Comparison of ENCODE assay signal across 1 cellular context in the genomic region with DNA sequence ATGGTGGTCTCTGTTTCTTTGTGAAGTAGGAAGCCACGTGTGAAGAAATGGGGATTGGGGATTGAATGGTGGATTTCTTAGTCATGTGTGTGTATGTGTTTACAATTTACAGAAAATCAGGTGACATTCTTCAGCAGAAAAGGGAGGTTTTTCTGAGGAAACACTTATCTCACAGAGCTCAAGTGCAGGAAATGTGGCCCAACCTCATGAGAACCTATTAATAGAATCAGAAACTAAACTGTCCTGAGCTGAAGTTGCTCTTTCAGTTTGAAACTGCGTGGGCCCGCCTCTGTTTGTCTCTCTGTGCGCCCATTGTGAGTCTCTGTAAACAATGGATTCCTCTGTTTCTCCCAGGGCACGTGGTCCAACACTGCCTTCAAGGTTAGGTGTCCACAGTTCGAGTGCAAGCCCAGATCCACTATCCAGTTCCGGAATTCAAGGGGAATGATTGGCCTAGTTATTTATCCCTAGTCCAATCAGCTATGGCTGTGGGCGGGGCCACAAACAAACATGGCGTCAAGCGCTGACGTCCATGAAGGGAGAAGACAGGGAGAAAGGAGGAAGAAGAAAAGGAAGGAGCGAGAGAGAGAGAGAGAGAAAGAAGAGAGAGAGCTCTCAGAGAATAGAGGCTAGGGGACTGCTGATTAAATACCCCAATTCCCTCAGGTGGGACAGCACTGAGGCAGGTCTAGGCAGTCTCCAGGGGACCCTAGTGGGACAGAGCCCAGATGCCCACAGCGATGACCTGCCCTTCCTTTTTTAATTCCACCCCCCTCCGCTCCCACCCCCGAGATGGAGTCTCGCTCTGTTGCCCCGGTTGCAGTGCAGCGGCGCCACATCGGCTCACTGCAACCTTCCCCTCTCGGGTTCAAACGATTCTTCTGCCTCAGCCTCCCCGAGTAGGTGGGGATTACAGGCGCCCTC.
TF ChIP-seq lines count a peak whose summit lies in the region.

No MANE protein-coding gene starts in this region.

TF ChIP-seq in GM12878, 131 proteins besides CTCF, POLR2A, EP300 and RAD21 (continued from another document):
- TF ChIP-seq, protein P1, sequence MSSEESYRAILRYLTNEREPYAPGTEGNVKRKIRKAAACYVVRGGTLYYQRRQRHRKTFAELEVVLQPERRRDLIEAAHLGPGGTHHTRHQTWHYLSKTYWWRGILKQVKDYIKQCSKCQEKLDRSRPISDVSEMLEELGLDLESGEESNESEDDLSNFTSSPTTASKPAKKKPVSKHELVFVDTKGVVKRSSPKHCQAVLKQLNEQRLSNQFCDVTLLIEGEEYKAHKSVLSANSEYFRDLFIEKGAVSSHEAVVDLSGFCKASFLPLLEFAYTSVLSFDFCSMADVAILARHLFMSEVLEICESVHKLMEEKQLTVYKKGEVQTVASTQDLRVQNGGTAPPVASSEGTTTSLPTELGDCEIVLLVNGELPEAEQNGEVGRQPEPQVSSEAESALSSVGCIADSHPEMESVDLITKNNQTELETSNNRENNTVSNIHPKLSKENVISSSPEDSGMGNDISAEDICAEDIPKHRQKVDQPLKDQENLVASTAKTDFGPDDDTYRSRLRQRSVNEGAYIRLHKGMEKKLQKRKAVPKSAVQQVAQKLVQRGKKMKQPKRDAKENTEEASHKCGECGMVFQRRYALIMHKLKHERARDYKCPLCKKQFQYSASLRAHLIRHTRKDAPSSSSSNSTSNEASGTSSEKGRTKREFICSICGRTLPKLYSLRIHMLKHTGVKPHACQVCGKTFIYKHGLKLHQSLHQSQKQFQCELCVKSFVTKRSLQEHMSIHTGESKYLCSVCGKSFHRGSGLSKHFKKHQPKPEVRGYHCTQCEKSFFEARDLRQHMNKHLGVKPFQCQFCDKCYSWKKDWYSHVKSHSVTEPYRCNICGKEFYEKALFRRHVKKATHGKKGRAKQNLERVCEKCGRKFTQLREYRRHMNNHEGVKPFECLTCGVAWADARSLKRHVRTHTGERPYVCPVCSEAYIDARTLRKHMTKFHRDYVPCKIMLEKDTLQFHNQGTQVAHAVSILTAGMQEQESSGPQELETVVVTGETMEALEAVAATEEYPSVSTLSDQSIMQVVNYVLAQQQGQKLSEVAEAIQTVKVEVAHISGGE (CRISPR knock-in tag; IDR thresholded peaks at IDR 0.05), result no peak
- peak; percentile 96 for TF ChIP-seq STAT3 (IDR thresholded peaks at IDR 0.05; ENCODE audit: low read depth, low read length)
- TF ChIP-seq, protein P2, sequence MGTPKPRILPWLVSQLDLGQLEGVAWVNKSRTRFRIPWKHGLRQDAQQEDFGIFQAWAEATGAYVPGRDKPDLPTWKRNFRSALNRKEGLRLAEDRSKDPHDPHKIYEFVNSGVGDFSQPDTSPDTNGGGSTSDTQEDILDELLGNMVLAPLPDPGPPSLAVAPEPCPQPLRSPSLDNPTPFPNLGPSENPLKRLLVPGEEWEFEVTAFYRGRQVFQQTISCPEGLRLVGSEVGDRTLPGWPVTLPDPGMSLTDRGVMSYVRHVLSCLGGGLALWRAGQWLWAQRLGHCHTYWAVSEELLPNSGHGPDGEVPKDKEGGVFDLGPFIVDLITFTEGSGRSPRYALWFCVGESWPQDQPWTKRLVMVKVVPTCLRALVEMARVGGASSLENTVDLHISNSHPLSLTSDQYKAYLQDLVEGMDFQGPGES (IDR thresholded peaks at IDR 0.05), result no peak
- no peak for TF ChIP-seq CHD4 (IDR thresholded peaks at IDR 0.05)
- TF ChIP-seq, protein P3, sequence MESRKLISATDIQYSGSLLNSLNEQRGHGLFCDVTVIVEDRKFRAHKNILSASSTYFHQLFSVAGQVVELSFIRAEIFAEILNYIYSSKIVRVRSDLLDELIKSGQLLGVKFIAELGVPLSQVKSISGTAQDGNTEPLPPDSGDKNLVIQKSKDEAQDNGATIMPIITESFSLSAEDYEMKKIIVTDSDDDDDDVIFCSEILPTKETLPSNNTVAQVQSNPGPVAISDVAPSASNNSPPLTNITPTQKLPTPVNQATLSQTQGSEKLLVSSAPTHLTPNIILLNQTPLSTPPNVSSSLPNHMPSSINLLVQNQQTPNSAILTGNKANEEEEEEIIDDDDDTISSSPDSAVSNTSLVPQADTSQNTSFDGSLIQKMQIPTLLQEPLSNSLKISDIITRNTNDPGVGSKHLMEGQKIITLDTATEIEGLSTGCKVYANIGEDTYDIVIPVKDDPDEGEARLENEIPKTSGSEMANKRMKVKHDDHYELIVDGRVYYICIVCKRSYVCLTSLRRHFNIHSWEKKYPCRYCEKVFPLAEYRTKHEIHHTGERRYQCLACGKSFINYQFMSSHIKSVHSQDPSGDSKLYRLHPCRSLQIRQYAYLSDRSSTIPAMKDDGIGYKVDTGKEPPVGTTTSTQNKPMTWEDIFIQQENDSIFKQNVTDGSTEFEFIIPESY (IDR thresholded peaks at IDR 0.05), result no peak
- no peak for TF ChIP-seq CHD1 (IDR thresholded peaks at IDR 0.05; ENCODE audit: low read depth, low read length)
- TF ChIP-seq, protein P4, sequence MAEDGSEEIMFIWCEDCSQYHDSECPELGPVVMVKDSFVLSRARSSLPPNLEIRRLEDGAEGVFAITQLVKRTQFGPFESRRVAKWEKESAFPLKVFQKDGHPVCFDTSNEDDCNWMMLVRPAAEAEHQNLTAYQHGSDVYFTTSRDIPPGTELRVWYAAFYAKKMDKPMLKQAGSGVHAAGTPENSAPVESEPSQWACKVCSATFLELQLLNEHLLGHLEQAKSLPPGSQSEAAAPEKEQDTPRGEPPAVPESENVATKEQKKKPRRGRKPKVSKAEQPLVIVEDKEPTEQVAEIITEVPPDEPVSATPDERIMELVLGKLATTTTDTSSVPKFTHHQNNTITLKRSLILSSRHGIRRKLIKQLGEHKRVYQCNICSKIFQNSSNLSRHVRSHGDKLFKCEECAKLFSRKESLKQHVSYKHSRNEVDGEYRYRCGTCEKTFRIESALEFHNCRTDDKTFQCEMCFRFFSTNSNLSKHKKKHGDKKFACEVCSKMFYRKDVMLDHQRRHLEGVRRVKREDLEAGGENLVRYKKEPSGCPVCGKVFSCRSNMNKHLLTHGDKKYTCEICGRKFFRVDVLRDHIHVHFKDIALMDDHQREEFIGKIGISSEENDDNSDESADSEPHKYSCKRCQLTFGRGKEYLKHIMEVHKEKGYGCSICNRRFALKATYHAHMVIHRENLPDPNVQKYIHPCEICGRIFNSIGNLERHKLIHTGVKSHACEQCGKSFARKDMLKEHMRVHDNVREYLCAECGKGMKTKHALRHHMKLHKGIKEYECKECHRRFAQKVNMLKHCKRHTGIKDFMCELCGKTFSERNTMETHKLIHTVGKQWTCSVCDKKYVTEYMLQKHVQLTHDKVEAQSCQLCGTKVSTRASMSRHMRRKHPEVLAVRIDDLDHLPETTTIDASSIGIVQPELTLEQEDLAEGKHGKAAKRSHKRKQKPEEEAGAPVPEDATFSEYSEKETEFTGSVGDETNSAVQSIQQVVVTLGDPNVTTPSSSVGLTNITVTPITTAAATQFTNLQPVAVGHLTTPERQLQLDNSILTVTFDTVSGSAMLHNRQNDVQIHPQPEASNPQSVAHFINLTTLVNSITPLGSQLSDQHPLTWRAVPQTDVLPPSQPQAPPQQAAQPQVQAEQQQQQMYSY (CRISPR knock-in tag; IDR thresholded peaks at IDR 0.05), result no peak
- TF ChIP-seq MXI1 (IDR thresholded peaks at IDR 0.05; ENCODE audit: low read depth, low read length), result no peak
- TF ChIP-seq EED (IDR thresholded peaks at IDR 0.05; ENCODE audit: low read depth), result peak; percentile 55
- peak; percentile 78; the same call in 1 of the 2 replicates for TF ChIP-seq NFIC (IDR thresholded peaks at IDR 0.05; ENCODE audit: low read depth, low read length)
- TF ChIP-seq NRF1 (conservative IDR thresholded peaks at IDR 0.05; ENCODE audit: low read depth, low read length), result no peak
- TF ChIP-seq PAX8 (IDR thresholded peaks at IDR 0.05), result no peak
- 0 out of 2 replicates have a peak, but pooled peaks have one; percentile 27 for TF ChIP-seq STAT1 (conservative IDR thresholded peaks at IDR 0.05)
- peak; percentile 72 for TF ChIP-seq IKZF1 (conservative IDR thresholded peaks at IDR 0.05)
- TF ChIP-seq KLF5 (IDR thresholded peaks at IDR 0.05; ENCODE audit: partially characterized antibody), result peak; percentile 67
- TF ChIP-seq GATAD2B (conservative IDR thresholded peaks at IDR 0.05; ENCODE audit: low read depth), result no peak
- TF ChIP-seq RUNX3 (IDR thresholded peaks at IDR 0.05; ENCODE audit: low read length), result peak; percentile 63
- no peak for TF ChIP-seq BCL11A (IDR thresholded peaks at IDR 0.05; ENCODE audit: low read depth, low read length)
- TF ChIP-seq TBL1XR1 (IDR thresholded peaks at IDR 0.05; ENCODE audit: low read depth, low read length), result no peak
- TF ChIP-seq RAD51 (IDR thresholded peaks at IDR 0.05), result peak; percentile 90
- TF ChIP-seq ZBED1 (IDR thresholded peaks at IDR 0.05; ENCODE audit: borderline replicate concordance), result no peak
- peak; percentile 59; the same call in 1 of the 2 replicates for TF ChIP-seq ZNF207 (IDR thresholded peaks at IDR 0.05; ENCODE audit: borderline replicate concordance)
- no peak for TF ChIP-seq WRNIP1 (IDR thresholded peaks at IDR 0.05; ENCODE audit: borderline replicate concordance, low read depth, low read length)
- TF ChIP-seq, protein P5, sequence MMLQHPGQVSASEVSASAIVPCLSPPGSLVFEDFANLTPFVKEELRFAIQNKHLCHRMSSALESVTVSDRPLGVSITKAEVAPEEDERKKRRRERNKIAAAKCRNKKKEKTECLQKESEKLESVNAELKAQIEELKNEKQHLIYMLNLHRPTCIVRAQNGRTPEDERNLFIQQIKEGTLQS (IDR thresholded peaks at IDR 0.05; ENCODE audit: borderline replicate concordance, extremely low read depth, low read depth, low read length), result no peak
- TF ChIP-seq SP1 (IDR thresholded peaks at IDR 0.05; ENCODE audit: low read depth, low read length), result peak; percentile 70
- no peak for TF ChIP-seq CEBPB (IDR thresholded peaks at IDR 0.05; ENCODE audit: borderline replicate concordance in 1 of 2, low read depth in 2 of 2, low read length in 2 of 2)
- TF ChIP-seq MEF2A (IDR thresholded peaks at IDR 0.05; ENCODE audit: insufficient read depth, low read depth, low read length), result peak; percentile 96
- no peak for TF ChIP-seq NR2F1 (conservative IDR thresholded peaks at IDR 0.05)
- no peak for TF ChIP-seq SRF (IDR thresholded peaks at IDR 0.05; ENCODE audit: low read depth in 2 of 2, low read length in 2 of 2)
- TF ChIP-seq, protein P6, sequence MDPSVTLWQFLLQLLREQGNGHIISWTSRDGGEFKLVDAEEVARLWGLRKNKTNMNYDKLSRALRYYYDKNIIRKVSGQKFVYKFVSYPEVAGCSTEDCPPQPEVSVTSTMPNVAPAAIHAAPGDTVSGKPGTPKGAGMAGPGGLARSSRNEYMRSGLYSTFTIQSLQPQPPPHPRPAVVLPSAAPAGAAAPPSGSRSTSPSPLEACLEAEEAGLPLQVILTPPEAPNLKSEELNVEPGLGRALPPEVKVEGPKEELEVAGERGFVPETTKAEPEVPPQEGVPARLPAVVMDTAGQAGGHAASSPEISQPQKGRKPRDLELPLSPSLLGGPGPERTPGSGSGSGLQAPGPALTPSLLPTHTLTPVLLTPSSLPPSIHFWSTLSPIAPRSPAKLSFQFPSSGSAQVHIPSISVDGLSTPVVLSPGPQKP (IDR thresholded peaks at IDR 0.05; ENCODE audit: low read depth, low read length), result no peak
- TF ChIP-seq LARP7 (IDR thresholded peaks at IDR 0.05), result no peak; the same call in 1 of the 2 replicates
- no peak for TF ChIP-seq MYC (IDR thresholded peaks at IDR 0.05; ENCODE audit: insufficient read depth, insufficient read length, insufficient replicate concordance, low read length, severe bottlenecking)
- no peak for TF ChIP-seq YBX1 (IDR thresholded peaks at IDR 0.05)
- TF ChIP-seq SIX5 (IDR thresholded peaks at IDR 0.05; ENCODE audit: low read depth, low read length, severe bottlenecking), result no peak
